In the genomic region with DNA sequence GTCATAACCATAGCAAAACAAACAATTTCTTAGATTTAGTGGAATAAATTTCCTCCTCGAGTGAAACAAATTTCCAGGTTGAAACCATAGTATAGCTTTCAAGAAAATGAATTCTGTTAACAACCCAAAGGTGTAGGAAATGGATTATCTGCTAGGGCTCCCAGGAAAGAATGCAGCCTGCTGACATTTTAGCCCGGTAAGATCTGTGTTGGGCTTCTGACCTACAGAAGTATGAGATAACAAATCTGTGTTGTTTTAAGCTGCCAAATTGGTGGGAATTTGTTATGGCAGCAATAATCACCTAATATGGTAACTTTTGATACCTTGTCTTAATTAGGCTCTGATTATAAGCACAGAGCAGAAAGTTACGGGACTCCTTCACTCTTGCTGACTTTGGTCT, we compare ENCODE assay signal across 35 cellular contexts. TPM values are rescaled to one million over a fixed set of nuclear protein-coding genes. Genes with fewer than 3 reads are reported as not detected.
"Had no signal": no experiment of that assay in that cellular context is flagged by ENCODE, and none has a peak within 500 bp of the region (broad histone marks: within the 10 kb centered on the region; RNA-seq: fewer than 3 reads in every experiment).

No MANE protein-coding gene starts in this region.

- FAIRE-seq: astrocyte, bronchial epithelial cell had no signal

- H3K4me3 Mint-ChIP-seq: activated CD4-positive, alpha-beta memory T cell treated with anti-CD3 and anti-CD28 coated beads, Interleukin-2, amount 10 ng/mL, durations not matched to agents 7 days and 5 days; activated CD4-positive, alpha-beta T cell treated with anti-CD3 and anti-CD28 coated beads, Interleukin-2, amount 10 ng/mL, durations not matched to agents 7 days and 5 days; activated naive CD8-positive, alpha-beta T cell; activated T-cell treated with anti-CD3 and anti-CD28 coated beads, Interleukin-2, amount 50 U/mL, for 24 hours; activated T-cell treated with anti-CD3 and anti-CD28 coated beads, Interleukin-2, amount 50 U/mL, for 72 hours; effector memory CD8-positive, alpha-beta T cell; WTC11 had no signal

- H3K27me3 ChIP-seq: brain microvascular endothelial cell, esophagus muscularis mucosa, gastrocnemius medialis had no signal

- H3K27ac Mint-ChIP-seq: activated CD4-positive, alpha-beta memory T cell treated with anti-CD3 and anti-CD28 coated beads, Interleukin-2, amount 10 ng/mL, durations not matched to agents 7 days and 5 days; activated CD4-positive, alpha-beta T cell treated with anti-CD3 and anti-CD28 coated beads, Interleukin-2, amount 10 ng/mL, durations not matched to agents 7 days and 5 days; activated naive CD8-positive, alpha-beta T cell; activated T-cell treated with anti-CD3 and anti-CD28 coated beads, Interleukin-2, amount 50 U/mL, for 24 hours; activated T-cell treated with anti-CD3 and anti-CD28 coated beads, Interleukin-2, amount 50 U/mL, for 72 hours; effector memory CD8-positive, alpha-beta T cell; WTC11 had no signal

- H3K4me3 ChIP-seq: esophagus muscularis mucosa, gastrocnemius medialis, heart left ventricle had no signal

- H3K36me3 Mint-ChIP-seq: activated naive CD8-positive, alpha-beta T cell; WTC11 had no signal

- H3K4me1 Mint-ChIP-seq: activated CD4-positive, alpha-beta T cell treated with anti-CD3 and anti-CD28 coated beads, Interleukin-2, amount 10 ng/mL, durations not matched to agents 7 days and 5 days had no signal

- H3K9me3 ChIP-seq: esophagus muscularis mucosa, gastrocnemius medialis, heart left ventricle had no signal

- H3K9me3 Mint-ChIP-seq: activated CD4-positive, alpha-beta memory T cell treated with anti-CD3 and anti-CD28 coated beads, Interleukin-2, amount 10 ng/mL, durations not matched to agents 7 days and 5 days; activated CD4-positive, alpha-beta T cell treated with anti-CD3 and anti-CD28 coated beads, Interleukin-2, amount 10 ng/mL, durations not matched to agents 7 days and 5 days; activated T-cell treated with anti-CD3 and anti-CD28 coated beads, Interleukin-2, amount 50 U/mL, for 24 hours; activated T-cell treated with anti-CD3 and anti-CD28 coated beads, Interleukin-2, amount 50 U/mL, for 72 hours; effector memory CD8-positive, alpha-beta T cell had no signal

- H3K36me3 ChIP-seq: brain microvascular endothelial cell, esophagus muscularis mucosa, gastrocnemius medialis, heart left ventricle had no signal

- H3K4me1 ChIP-seq: esophagus muscularis mucosa, foreskin keratinocyte, gastrocnemius medialis, heart left ventricle had no signal

- H3K27ac ChIP-seq: brain microvascular endothelial cell, esophagus muscularis mucosa, foreskin keratinocyte, gastrocnemius medialis, heart left ventricle, VCaP had no signal

- ATAC-seq: activated T-cell treated with anti-CD3 and anti-CD28 coated beads, Interleukin-2, amount 50 U/mL, for 72 hours; effector memory CD8-positive, alpha-beta T cell; gastrocnemius medialis; heart left ventricle; WTC11 had no signal

- DNase-seq: activated CD4-positive, alpha-beta memory T cell treated with anti-CD3 and anti-CD28 coated beads, Interleukin-2, amount 10 ng/mL, durations not matched to agents 7 days and 5 days; activated CD4-positive, alpha-beta T cell treated with anti-CD3 and anti-CD28 coated beads for 1 hour; activated CD4-positive, alpha-beta T cell treated with anti-CD3 and anti-CD28 coated beads for 4 hours; activated CD4-positive, alpha-beta T cell treated with anti-CD3 and anti-CD28 coated beads, Interleukin-2, amount 10 ng/mL, durations not matched to agents 7 days and 5 days; activated CD4-positive, alpha-beta T cell treated with anti-CD3 and anti-CD28 coated beads, Interleukin-2, amount 50 U/mL, for 4 hours; activated CD8-positive, alpha-beta memory T cell treated with anti-CD3 and anti-CD28 coated beads, Interleukin-2, amount 50 U/mL, for 48 hours; activated effector memory CD4-positive, alpha-beta T cell treated with Interleukin-2 at 50 U/mL for 16 hours; activated gamma-delta T cell treated with Interleukin-2 at 50 U/mL for 16 hours; activated naive CD4-positive, alpha-beta T cell treated with anti-CD3 and anti-CD28 coated beads, Interleukin-2, amount 50 U/mL, for 16 hours; activated naive CD4-positive, alpha-beta T cell treated with Interleukin-2 at 50 U/mL for 16 hours; activated T-cell treated with anti-CD3 and anti-CD28 coated beads for 4 hours; activated T-cell treated with anti-CD3 and anti-CD28 coated beads, Interleukin-2, amount 50 U/mL, for 24 hours; activated T-cell treated with anti-CD3 and anti-CD28 coated beads, Interleukin-2, amount 50 U/mL, for 72 hours; amniotic stem cell; anterior cingulate cortex; brain microvascular endothelial cell; caudate nucleus; cortex of kidney; dermis blood vessel endothelial cell; effector CD4-positive, alpha-beta T cell; effector memory CD8-positive, alpha-beta T cell; erythroblast; gastrocnemius medialis; glutamatergic neuron; heart left ventricle; T-helper 2 cell had no signal

- H3K27me3 Mint-ChIP-seq: effector memory CD8-positive, alpha-beta T cell had no signal

RNA-seq across cellular contexts. Expression of gene OR6M1, which starts 32.0 kb away (rescaled TPM):
- total RNA-seq: activated CD4-positive, alpha-beta memory T cell treated with anti-CD3 and anti-CD28 coated beads, Interleukin-2, amount 10 ng/mL, durations not matched to agents 7 days and 5 days; activated CD4-positive, alpha-beta T cell treated with anti-CD3 and anti-CD28 coated beads, Interleukin-2, amount 10 ng/mL, durations not matched to agents 7 days and 5 days; activated T-cell treated with anti-CD3 and anti-CD28 coated beads, Interleukin-2, amount 50 U/mL, for 72 hours; astrocyte; bronchial epithelial cell; chondrocyte; dermis blood vessel endothelial cell; esophagus muscularis mucosa; foreskin keratinocyte; gastrocnemius medialis; heart left ventricle; WTC11 had no signal
- polyA plus RNA-seq: adipose tissue, foreskin keratinocyte, heart left ventricle had no signal

RNA-seq across cellular contexts. Expression of gene TMEM225, which starts 47.3 kb away (rescaled TPM):
- total RNA-seq: activated CD4-positive, alpha-beta memory T cell treated with anti-CD3 and anti-CD28 coated beads, Interleukin-2, amount 10 ng/mL, durations not matched to agents 7 days and 5 days; activated CD4-positive, alpha-beta T cell treated with anti-CD3 and anti-CD28 coated beads, Interleukin-2, amount 10 ng/mL, durations not matched to agents 7 days and 5 days; activated T-cell treated with anti-CD3 and anti-CD28 coated beads, Interleukin-2, amount 50 U/mL, for 72 hours; astrocyte; bronchial epithelial cell; chondrocyte; dermis blood vessel endothelial cell; esophagus muscularis mucosa; foreskin keratinocyte; gastrocnemius medialis; heart left ventricle; WTC11 had no signal
- polyA plus RNA-seq: adipose tissue, foreskin keratinocyte, heart left ventricle had no signal
